Comparison of ENCODE assay signal across 8 cellular contexts in genomic region chr2:228657807-228658402, GRCh38.
DNase-seq lines count a peak whose midpoint lies in the region; ATAC-seq, FAIRE-seq and TF ChIP-seq lines count a peak whose summit lies in the region.
"Had no signal": no experiment of that assay in that cellular context is flagged by ENCODE, and none has a peak within 500 bp of the region (broad histone marks: within the 10 kb centered on the region; RNA-seq: fewer than 3 reads in every experiment).

No MANE protein-coding gene starts in this region.

- H3K9me3 Mint-ChIP-seq in astrocyte (ENCODE audit: unreplicated experiment), result no peaks in the 10 kb centered on the region
- H3K9me3 Mint-ChIP-seq in activated CD4-positive, alpha-beta T cell treated with anti-CD3 and anti-CD28 coated beads, Interleukin-2, amount 10 ng/mL, durations not matched to agents 7 days and 5 days, result no peaks in the 10 kb centered on the region

- FAIRE-seq in astrocyte (lab: Jason Lieb, UNC), result peak; percentile 45

- H3K4me2 ChIP-seq in astrocyte (ENCODE audit: low read length), result no peak overlapping the region

- no peaks in the 10 kb centered on the region for H3K9me3 ChIP-seq in astrocyte (ENCODE audit: insufficient read depth, low read depth, low read length)

- no peak overlapping the region for H3K27ac ChIP-seq in astrocyte (ENCODE audit: low read depth, low read length)
- H3K27ac ChIP-seq: SJSA1 had no signal

- H3K4me1 Mint-ChIP-seq in astrocyte (ENCODE audit: low read depth, unreplicated experiment), result no peaks in the 10 kb centered on the region
- H3K4me1 Mint-ChIP-seq in activated CD4-positive, alpha-beta T cell treated with anti-CD3 and anti-CD28 coated beads, Interleukin-2, amount 10 ng/mL, durations not matched to agents 7 days and 5 days, result no peaks in the 10 kb centered on the region

- H3K27me3 Mint-ChIP-seq in astrocyte (ENCODE audit: low read depth, unreplicated experiment), result no peaks in the 10 kb centered on the region
- H3K27me3 Mint-ChIP-seq in activated CD4-positive, alpha-beta T cell treated with anti-CD3 and anti-CD28 coated beads, Interleukin-2, amount 10 ng/mL, durations not matched to agents 7 days and 5 days, result no peaks in the 10 kb centered on the region

- H3K4me3 ChIP-seq in astrocyte (ENCODE audit: insufficient read depth, low read depth, low read length), result no peak overlapping the region
- H3K4me3 ChIP-seq: SJSA1 had no signal

- CTCF ChIA-PET in activated CD4-positive, alpha-beta T cell treated with anti-CD3 and anti-CD28 coated beads, Interleukin-2, amount 10 ng/mL, durations not matched to agents 7 days and 5 days (lab: Charles Lee), result no interaction called here

- H3K27me3 ChIP-seq in astrocyte (ENCODE audit: insufficient read depth, low read length), result peaks cover 6% of the 10 kb centered on the region
- H3K27me3 ChIP-seq: SJSA1 had no signal

- H3K36me3 ChIP-seq in astrocyte (ENCODE audit: insufficient read depth, low read length), result no peaks in the 10 kb centered on the region
- H3K36me3 ChIP-seq: SJSA1 had no signal

- TF ChIP-seq CTCF in GM12874 (IDR thresholded peaks at IDR 0.05; ENCODE audit: insufficient read depth, low read depth, low read length), result 0 out of 2 replicates have a peak, but pooled peaks have one; percentile 9
- peak; percentile 57 for TF ChIP-seq CTCF in astrocyte (IDR thresholded peaks at IDR 0.05; ENCODE audit: insufficient read depth, low read depth, low read length)

- no peak overlapping the region for H2AFZ ChIP-seq in astrocyte (ENCODE audit: low read depth, low read length)

- DNase-seq in NCI-H146 treated with DMSO at 0.1 percent for 48 hours (lab: John Stamatoyannopoulos, UW; ENCODE audit: unreplicated experiment), result peak; percentile 5
- DNase-seq in astrocyte (ENCODE audit: low read depth), result peak; percentile 9
- peak; percentile 64 for DNase-seq in left kidney (ENCODE audit: low read depth, low spot score)
- no peak for DNase-seq in activated T-cell treated with anti-CD3 and anti-CD28 coated beads, Interleukin-2, amount 50 U/mL, for 48 hours
- DNase-seq in activated CD4-positive, alpha-beta T cell treated with anti-CD3 and anti-CD28 coated beads, Interleukin-2, amount 10 ng/mL, durations not matched to agents 7 days and 5 days, result no peak

- no peak overlapping the region for H3K9ac ChIP-seq in astrocyte (ENCODE audit: low read length)

- no peaks in the 10 kb centered on the region for H4K20me1 ChIP-seq in astrocyte (ENCODE audit: insufficient read depth, low read length)

- no peak overlapping the region for H3K4me3 Mint-ChIP-seq in astrocyte (ENCODE audit: unreplicated experiment)
- H3K4me3 Mint-ChIP-seq in activated CD4-positive, alpha-beta T cell treated with anti-CD3 and anti-CD28 coated beads, Interleukin-2, amount 10 ng/mL, durations not matched to agents 7 days and 5 days, result no peak overlapping the region

- ATAC-seq in GM18498 (IDR thresholded peaks at IDR 0.05; ENCODE audit: unreplicated experiment), result no peak

- no peak overlapping the region for H3K27ac Mint-ChIP-seq in astrocyte (ENCODE audit: unreplicated experiment)
- H3K27ac Mint-ChIP-seq in activated CD4-positive, alpha-beta T cell treated with anti-CD3 and anti-CD28 coated beads, Interleukin-2, amount 10 ng/mL, durations not matched to agents 7 days and 5 days, result no peak overlapping the region

- POLR2A ChIA-PET in activated CD4-positive, alpha-beta T cell treated with anti-CD3 and anti-CD28 coated beads, Interleukin-2, amount 10 ng/mL, durations not matched to agents 7 days and 5 days (lab: Charles Lee), result no interaction called here

- no peaks in the 10 kb centered on the region for H3K79me2 ChIP-seq in astrocyte (ENCODE audit: insufficient read depth, low read length)

- no peaks in the 10 kb centered on the region for H3K36me3 Mint-ChIP-seq in astrocyte (ENCODE audit: low read depth, unreplicated experiment)
- H3K36me3 Mint-ChIP-seq in activated CD4-positive, alpha-beta T cell treated with anti-CD3 and anti-CD28 coated beads, Interleukin-2, amount 10 ng/mL, durations not matched to agents 7 days and 5 days (ENCODE audit: low read depth), result no peaks in the 10 kb centered on the region

- no peaks in the 10 kb centered on the region for H3K4me1 ChIP-seq in astrocyte (ENCODE audit: insufficient read depth, low read length)
- H3K4me1 ChIP-seq: SJSA1 had no signal

Comparison
In these comparisons a context has a peak if more than half of its experiments do, and no peak if none do; other contexts are left out.
1. DNase-seq: peak in NCI-H146 treated with DMSO at 0.1 percent for 48 hours (single experiment), astrocyte (single experiment) and left kidney (single experiment); none in activated T-cell treated with anti-CD3 and anti-CD28 coated beads, Interleukin-2, amount 50 U/mL, for 48 hours (0 of 2) and activated CD4-positive, alpha-beta T cell treated with anti-CD3 and anti-CD28 coated beads, Interleukin-2, amount 10 ng/mL, durations not matched to agents 7 days and 5 days (single experiment).